In the genomic region with DNA sequence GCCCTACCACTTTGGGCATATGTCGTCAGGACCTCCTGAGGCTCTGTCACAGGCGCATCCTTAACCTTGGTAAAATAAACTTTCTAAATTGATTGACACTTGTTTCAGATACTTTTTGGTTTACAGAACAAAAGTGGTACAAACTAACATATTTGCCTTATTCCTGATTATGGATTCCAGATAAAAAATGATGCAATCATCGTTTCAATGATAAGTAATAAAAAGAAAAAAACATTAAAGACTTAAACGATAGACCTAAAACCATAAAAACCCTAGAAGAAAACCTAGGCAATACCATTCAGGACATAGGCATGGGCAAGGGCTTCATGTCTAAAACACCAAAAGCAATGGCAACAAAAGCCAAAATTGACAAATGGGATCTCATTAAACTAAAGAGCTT, we compare ENCODE assay signal across 4 cellular contexts. TPM values are rescaled to one million over a fixed set of nuclear protein-coding genes. Genes with fewer than 3 reads are reported as not detected.
"Had no signal": no experiment of that assay in that cellular context is flagged by ENCODE, and none has a peak within 500 bp of the region (broad histone marks: within the 10 kb centered on the region; RNA-seq: fewer than 3 reads in every experiment).

No MANE protein-coding gene starts in this region.

RNA-seq across cellular contexts. Expression of gene CRISP2, which starts 10.6 kb away (rescaled TPM):
- total RNA-seq: LHCN-M2, M059J, MCF 10A had no signal

RNA-seq across cellular contexts. Expression of gene CRISP3, which starts 20.3 kb away (rescaled TPM):
- total RNA-seq: LHCN-M2, M059J, MCF 10A, NCI-H460 had no signal
